17 cellular contexts compared by ENCODE assay signal in the genomic region with DNA sequence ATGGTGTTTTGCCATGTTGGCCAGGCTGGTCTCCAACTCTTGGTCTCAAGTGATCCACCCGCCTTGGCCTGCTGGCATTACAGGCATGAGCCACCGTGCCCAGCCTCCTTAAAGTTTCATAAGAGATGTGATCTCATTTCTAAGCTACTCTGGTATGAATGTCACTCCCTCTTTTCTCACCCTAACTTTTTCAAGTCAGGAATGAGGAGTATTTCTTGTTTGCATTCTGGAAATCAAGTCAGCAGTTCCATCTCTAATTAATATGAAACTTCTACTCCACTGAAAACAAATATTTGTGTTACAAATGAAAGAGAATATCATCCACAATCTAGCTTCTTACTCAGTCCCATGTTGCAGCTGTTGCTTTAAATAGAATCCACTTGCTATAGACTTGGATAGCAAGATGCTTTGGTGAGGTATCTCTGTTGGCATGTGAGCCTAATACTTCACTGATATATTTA.
DNase-seq lines count a peak whose midpoint lies in the region; ATAC-seq, FAIRE-seq and TF ChIP-seq lines count a peak whose summit lies in the region.
"Had no signal": no experiment of that assay in that cellular context is flagged by ENCODE, and none has a peak within 500 bp of the region (broad histone marks: within the 10 kb centered on the region; RNA-seq: fewer than 3 reads in every experiment).

No MANE protein-coding gene starts in this region.

- H3K36me3 Mint-ChIP-seq in activated naive CD4-positive, alpha-beta T cell treated with anti-CD3 and anti-CD28 coated beads, Interleukin-2, amount 50 U/mL, for 24 hours, result peaks cover 2% of the 10 kb centered on the region
- H3K36me3 Mint-ChIP-seq: naive B cell had no signal

- ATAC-seq in GM21723 (IDR thresholded peaks at IDR 0.05; ENCODE audit: unreplicated experiment), result no peak
- ATAC-seq: left lobe of liver had no signal

- no peak overlapping the region for H3K4me3 Mint-ChIP-seq in activated naive CD4-positive, alpha-beta T cell treated with anti-CD3 and anti-CD28 coated beads, Interleukin-2, amount 50 U/mL, for 24 hours
- H3K4me3 Mint-ChIP-seq: activated naive CD8-positive, alpha-beta T cell; central memory CD8-positive, alpha-beta T cell; naive B cell had no signal

- no peaks in the 10 kb centered on the region for H3K36me3 ChIP-seq in bronchial epithelial cell (ENCODE audit: control insufficient read depth, insufficient read depth, low read length)

- peaks cover 27% of the 10 kb centered on the region for H3K4me1 Mint-ChIP-seq in activated naive CD4-positive, alpha-beta T cell treated with anti-CD3 and anti-CD28 coated beads, Interleukin-2, amount 50 U/mL, for 24 hours

- no peak for TF ChIP-seq CTCF in bronchial epithelial cell (IDR thresholded peaks at IDR 0.05; ENCODE audit: insufficient read depth, low read length, severe bottlenecking)
- no peak for TF ChIP-seq CTCF in GM20000 (IDR thresholded peaks at IDR 0.05; ENCODE audit: extremely low read depth, missing control alignments)

- H3K27ac Mint-ChIP-seq in activated naive CD4-positive, alpha-beta T cell treated with anti-CD3 and anti-CD28 coated beads, Interleukin-2, amount 50 U/mL, for 24 hours, result peak overlapping the region; percentile 55
- H3K27ac Mint-ChIP-seq: activated naive CD8-positive, alpha-beta T cell; naive B cell had no signal

- POLR2A ChIA-PET in HEK293T (lab: Yijun Ruan, JAX), result no interaction called here

- H3K4me3 ChIP-seq in bronchial epithelial cell (ENCODE audit: low read depth, low read length), result no peak overlapping the region
- H3K4me3 ChIP-seq: hepatocyte had no signal

- CTCF ChIA-PET in HEK293T (lab: Yijun Ruan, JAX), result no interaction called here

- no peaks in the 10 kb centered on the region for H3K27me3 Mint-ChIP-seq in activated naive CD4-positive, alpha-beta T cell treated with anti-CD3 and anti-CD28 coated beads, Interleukin-2, amount 50 U/mL, for 24 hours
- H3K27me3 Mint-ChIP-seq: activated naive CD8-positive, alpha-beta T cell; central memory CD8-positive, alpha-beta T cell; naive B cell had no signal

- no peaks in the 10 kb centered on the region for H3K9me3 Mint-ChIP-seq in activated naive CD4-positive, alpha-beta T cell treated with anti-CD3 and anti-CD28 coated beads, Interleukin-2, amount 50 U/mL, for 24 hours
- H3K9me3 Mint-ChIP-seq: central memory CD8-positive, alpha-beta T cell; naive B cell had no signal

- H3K27me3 ChIP-seq in bronchial epithelial cell (ENCODE audit: control insufficient read depth, insufficient read depth, low read length), result no peaks in the 10 kb centered on the region
- H3K27me3 ChIP-seq: hepatocyte had no signal

- FAIRE-seq in bronchial epithelial cell (lab: Jason Lieb, UNC), result no peak
- FAIRE-seq: G401.6 had no signal

- DNase-seq in activated naive CD4-positive, alpha-beta T cell treated with Interleukin-2 at 50 U/mL for 16 hours, result no peak
- DNase-seq in bronchial epithelial cell (ENCODE audit: low read depth) (peak; percentile 81), kidney tubule cell (ENCODE audit: low spot score) (peak; percentile 75), GM20000 (ENCODE audit: low spot score) (no peak), NCI-H82 (lab: John Stamatoyannopoulos, UW) (no peak), HEK293T (ENCODE audit: extremely low spot score) (no peak)
- DNase-seq: naive B cell; NCI-H2081; stimulated activated CD4-positive, alpha-beta T cell treated with anti-CD3 and anti-CD28 coated beads, Interleukin-2, amount 100 ng/mL, for 24 hours; T-helper 2 cell had no signal

TF ChIP-seq in HEK293T, 16 proteins besides CTCF, POLR2A, EP300 and RAD21:
- no peak for TF ChIP-seq ELF4 (IDR thresholded peaks at IDR 0.05)
- TF ChIP-seq BHLHE40 (IDR thresholded peaks at IDR 0.05; ENCODE audit: borderline replicate concordance), result no peak
- no peak for TF ChIP-seq NFRKB (IDR thresholded peaks at IDR 0.05)
- TF ChIP-seq FOXK2 (IDR thresholded peaks at IDR 0.05), result no peak
- TF ChIP-seq FOXA1 (IDR thresholded peaks at IDR 0.05), result no peak
- TF ChIP-seq CTBP1 (IDR thresholded peaks at IDR 0.05; ENCODE audit: borderline replicate concordance), result no peak
- TF ChIP-seq TARDBP (IDR thresholded peaks at IDR 0.05), result no peak
- TF ChIP-seq, protein P1, sequence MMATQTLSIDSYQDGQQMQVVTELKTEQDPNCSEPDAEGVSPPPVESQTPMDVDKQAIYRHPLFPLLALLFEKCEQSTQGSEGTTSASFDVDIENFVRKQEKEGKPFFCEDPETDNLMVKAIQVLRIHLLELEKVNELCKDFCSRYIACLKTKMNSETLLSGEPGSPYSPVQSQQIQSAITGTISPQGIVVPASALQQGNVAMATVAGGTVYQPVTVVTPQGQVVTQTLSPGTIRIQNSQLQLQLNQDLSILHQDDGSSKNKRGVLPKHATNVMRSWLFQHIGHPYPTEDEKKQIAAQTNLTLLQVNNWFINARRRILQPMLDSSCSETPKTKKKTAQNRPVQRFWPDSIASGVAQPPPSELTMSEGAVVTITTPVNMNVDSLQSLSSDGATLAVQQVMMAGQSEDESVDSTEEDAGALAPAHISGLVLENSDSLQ (IDR thresholded peaks at IDR 0.05), result no peak
- TF ChIP-seq ARNT (IDR thresholded peaks at IDR 0.05), result no peak
- no peak for TF ChIP-seq HDGF (IDR thresholded peaks at IDR 0.05; ENCODE audit: borderline replicate concordance)
- TF ChIP-seq ZNF384 (IDR thresholded peaks at IDR 0.05), result no peak
- no peak for TF ChIP-seq L3MBTL2 (conservative IDR thresholded peaks at IDR 0.05)
- TF ChIP-seq LEF1 (IDR thresholded peaks at IDR 0.05; ENCODE audit: borderline replicate concordance), result no peak
- TF ChIP-seq SP1 (IDR thresholded peaks at IDR 0.05), result no peak
- TF ChIP-seq FOXM1 (IDR thresholded peaks at IDR 0.05; ENCODE audit: borderline replicate concordance), result no peak
- TF ChIP-seq SUZ12 (IDR thresholded peaks at IDR 0.05), result no peak

Comparison
In these comparisons a context has a peak if more than half of its experiments do, and no peak if none do; other contexts are left out.
1. DNase-seq: peak in bronchial epithelial cell (single experiment) and kidney tubule cell (single experiment); none in activated naive CD4-positive, alpha-beta T cell treated with Interleukin-2 at 50 U/mL for 16 hours (single experiment), GM20000 (single experiment), NCI-H82 (single experiment) and HEK293T (single experiment).